In the genomic region with DNA sequence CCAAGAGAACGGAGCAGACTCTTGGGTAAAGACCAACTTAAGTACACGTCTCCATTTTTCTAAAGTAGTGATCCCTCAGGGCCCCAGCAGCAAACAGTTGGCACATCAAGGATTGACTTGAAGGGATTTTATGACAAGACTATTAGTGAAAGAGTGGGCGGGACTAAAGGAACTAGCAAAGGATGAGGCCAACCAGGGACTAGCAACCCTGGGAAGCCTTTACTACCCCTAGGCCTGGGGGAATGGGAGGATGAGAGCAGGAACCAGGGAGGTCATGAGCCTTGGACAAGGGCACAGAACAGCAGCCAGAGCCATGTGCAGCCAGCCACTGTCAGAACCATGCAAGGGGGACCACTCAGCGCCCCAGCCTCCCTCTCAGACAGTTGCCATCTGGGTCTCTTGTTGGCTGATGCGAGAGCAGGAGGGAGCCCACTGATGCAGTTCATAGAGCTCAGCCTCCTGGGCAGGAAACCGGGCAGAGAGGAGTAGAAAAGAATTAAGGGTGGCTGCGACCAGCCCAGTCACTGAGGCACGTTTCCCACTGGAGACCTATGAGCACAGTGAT, we compare ENCODE assay signal across 1 cellular context.
TF ChIP-seq lines count a peak whose summit lies in the region.

No MANE protein-coding gene starts in this region.

TF ChIP-seq in WTC11, 78 proteins besides CTCF, POLR2A, EP300 and RAD21 (continued from another document):
- no peak for TF ChIP-seq ERG (CRISPR knock-in tag; IDR thresholded peaks at IDR 0.05)
- no peak for TF ChIP-seq OVOL2 (CRISPR knock-in tag; IDR thresholded peaks at IDR 0.05; ENCODE audit: borderline replicate concordance)
- TF ChIP-seq E2F5 (CRISPR knock-in tag; IDR thresholded peaks at IDR 0.05) = no peak
